1 cellular context compared by ENCODE assay signal in the genomic region with DNA sequence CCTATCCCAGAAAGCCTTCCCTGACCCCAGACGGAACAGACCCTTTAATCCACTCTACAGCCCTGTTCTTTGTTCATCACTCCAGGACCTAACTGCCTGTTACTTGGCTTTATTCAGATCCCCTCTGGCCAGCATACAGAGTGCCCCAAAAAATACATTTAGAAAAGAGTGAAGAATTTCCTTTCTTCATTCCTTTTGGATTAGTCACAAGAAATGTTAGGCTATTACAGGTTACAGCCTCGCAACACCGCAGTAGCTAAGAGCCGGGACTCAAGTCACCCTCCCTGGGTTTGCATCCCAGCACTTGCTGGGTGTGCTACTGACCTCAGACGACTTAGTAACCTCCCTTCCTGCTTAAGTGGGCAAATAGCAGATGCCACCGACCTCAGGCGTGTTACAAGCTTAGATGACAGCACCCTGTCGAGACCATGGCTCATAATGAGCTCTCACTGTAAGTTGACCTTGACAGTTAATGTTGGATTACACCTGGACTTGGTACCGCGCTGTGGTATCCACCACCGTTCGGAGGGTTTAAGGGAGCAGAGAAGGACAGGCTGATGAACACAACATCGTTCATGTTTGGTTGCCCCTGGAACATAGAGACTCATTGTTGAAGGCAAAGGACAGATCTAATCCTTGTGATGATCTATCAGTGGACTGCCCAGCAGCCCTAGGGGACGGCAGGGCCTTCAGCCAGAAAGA.
A peak's percentile ranks its signal among the peaks of the same experiment; 100 is the strongest.
TF ChIP-seq lines count a peak whose summit lies in the region.

No MANE protein-coding gene starts in this region.

TF ChIP-seq in HepG2, 621 proteins besides CTCF, POLR2A, EP300 and RAD21 (continued from another document and continues in another):
- TF ChIP-seq GMEB2 (CRISPR knock-in tag; IDR thresholded peaks at IDR 0.05; ENCODE audit: low read depth) (no peak), ZBTB25 (CRISPR knock-in tag; IDR thresholded peaks at IDR 0.05) (no peak), BRD4 (CRISPR knock-in tag; IDR thresholded peaks at IDR 0.05) (no peak; the same call in 1 of the 2 replicates), ETS1 (CRISPR knock-in tag; IDR thresholded peaks at IDR 0.05) (no peak), KDM4B (CRISPR knock-in tag; IDR thresholded peaks at IDR 0.05) (peak; percentile 38; the same call in 1 of the 2 replicates), SKIL (CRISPR knock-in tag; IDR thresholded peaks at IDR 0.05; ENCODE audit: borderline replicate concordance) (peak; percentile 92), ZNF280D (CRISPR knock-in tag; IDR thresholded peaks at IDR 0.05) (no peak), TFE3 (CRISPR knock-in tag; IDR thresholded peaks at IDR 0.05) (0 out of 2 replicates have a peak, but pooled peaks have one; percentile 49), ZNF235 (CRISPR knock-in tag; IDR thresholded peaks at IDR 0.05; ENCODE audit: borderline replicate concordance) (no peak), ZFP36 (IDR thresholded peaks at IDR 0.05; ENCODE audit: borderline replicate concordance, low read depth, low read length, partially characterized antibody) (no peak), SNRNP70 (IDR thresholded peaks at IDR 0.05; ENCODE audit: low read depth, low read length) (no peak), ZNF841 (CRISPR knock-in tag; IDR thresholded peaks at IDR 0.05; ENCODE audit: borderline replicate concordance) (no peak), ZNF644 (CRISPR knock-in tag; IDR thresholded peaks at IDR 0.05; ENCODE audit: low read depth) (0 out of 2 replicates have a peak, but pooled peaks have one; percentile 10), ZNF788 (CRISPR knock-in tag; IDR thresholded peaks at IDR 0.05; ENCODE audit: borderline replicate concordance) (peak; percentile 81; the same call in 1 of the 2 replicates), TCF7 (IDR thresholded peaks at IDR 0.05; ENCODE audit: low read depth) (no peak), RCOR2 (CRISPR knock-in tag; IDR thresholded peaks at IDR 0.05) (peak; percentile 59; the same call in 1 of the 2 replicates), MXI1 (IDR thresholded peaks at IDR 0.05; ENCODE audit: borderline replicate concordance, low read depth, low read length) (peak; percentile 39; the same call in 1 of the 3 replicates), DNMT1 (CRISPR knock-in tag; IDR thresholded peaks at IDR 0.05) (no peak), ZBTB43 (CRISPR knock-in tag; conservative IDR thresholded peaks at IDR 0.05) (0 out of 2 replicates have a peak, but pooled peaks have one; percentile 44), IKZF1 (IDR thresholded peaks at IDR 0.05) (no peak), POLR2AphosphoS2 (IDR thresholded peaks at IDR 0.05; ENCODE audit: low read depth, low read length) (no peak), JUNB (CRISPR knock-in tag; IDR thresholded peaks at IDR 0.05; ENCODE audit: borderline replicate concordance) (no peak; the same call in 1 of the 2 replicates), NFKB2 (CRISPR knock-in tag; IDR thresholded peaks at IDR 0.05; ENCODE audit: borderline replicate concordance) (no peak), MED13 (CRISPR knock-in tag; IDR thresholded peaks at IDR 0.05) (0 out of 2 replicates have a peak, but pooled peaks have one; percentile 25), ZMAT3 (CRISPR knock-in tag; conservative IDR thresholded peaks at IDR 0.05) (0 out of 2 replicates have a peak, but pooled peaks have one; percentile 55)
- TF ChIP-seq, protein P1, sequence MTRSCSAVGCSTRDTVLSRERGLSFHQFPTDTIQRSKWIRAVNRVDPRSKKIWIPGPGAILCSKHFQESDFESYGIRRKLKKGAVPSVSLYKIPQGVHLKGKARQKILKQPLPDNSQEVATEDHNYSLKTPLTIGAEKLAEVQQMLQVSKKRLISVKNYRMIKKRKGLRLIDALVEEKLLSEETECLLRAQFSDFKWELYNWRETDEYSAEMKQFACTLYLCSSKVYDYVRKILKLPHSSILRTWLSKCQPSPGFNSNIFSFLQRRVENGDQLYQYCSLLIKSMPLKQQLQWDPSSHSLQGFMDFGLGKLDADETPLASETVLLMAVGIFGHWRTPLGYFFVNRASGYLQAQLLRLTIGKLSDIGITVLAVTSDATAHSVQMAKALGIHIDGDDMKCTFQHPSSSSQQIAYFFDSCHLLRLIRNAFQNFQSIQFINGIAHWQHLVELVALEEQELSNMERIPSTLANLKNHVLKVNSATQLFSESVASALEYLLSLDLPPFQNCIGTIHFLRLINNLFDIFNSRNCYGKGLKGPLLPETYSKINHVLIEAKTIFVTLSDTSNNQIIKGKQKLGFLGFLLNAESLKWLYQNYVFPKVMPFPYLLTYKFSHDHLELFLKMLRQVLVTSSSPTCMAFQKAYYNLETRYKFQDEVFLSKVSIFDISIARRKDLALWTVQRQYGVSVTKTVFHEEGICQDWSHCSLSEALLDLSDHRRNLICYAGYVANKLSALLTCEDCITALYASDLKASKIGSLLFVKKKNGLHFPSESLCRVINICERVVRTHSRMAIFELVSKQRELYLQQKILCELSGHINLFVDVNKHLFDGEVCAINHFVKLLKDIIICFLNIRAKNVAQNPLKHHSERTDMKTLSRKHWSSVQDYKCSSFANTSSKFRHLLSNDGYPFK (CRISPR knock-in tag; IDR thresholded peaks at IDR 0.05; ENCODE audit: borderline replicate concordance) = no peak
- TF ChIP-seq, protein P2, sequence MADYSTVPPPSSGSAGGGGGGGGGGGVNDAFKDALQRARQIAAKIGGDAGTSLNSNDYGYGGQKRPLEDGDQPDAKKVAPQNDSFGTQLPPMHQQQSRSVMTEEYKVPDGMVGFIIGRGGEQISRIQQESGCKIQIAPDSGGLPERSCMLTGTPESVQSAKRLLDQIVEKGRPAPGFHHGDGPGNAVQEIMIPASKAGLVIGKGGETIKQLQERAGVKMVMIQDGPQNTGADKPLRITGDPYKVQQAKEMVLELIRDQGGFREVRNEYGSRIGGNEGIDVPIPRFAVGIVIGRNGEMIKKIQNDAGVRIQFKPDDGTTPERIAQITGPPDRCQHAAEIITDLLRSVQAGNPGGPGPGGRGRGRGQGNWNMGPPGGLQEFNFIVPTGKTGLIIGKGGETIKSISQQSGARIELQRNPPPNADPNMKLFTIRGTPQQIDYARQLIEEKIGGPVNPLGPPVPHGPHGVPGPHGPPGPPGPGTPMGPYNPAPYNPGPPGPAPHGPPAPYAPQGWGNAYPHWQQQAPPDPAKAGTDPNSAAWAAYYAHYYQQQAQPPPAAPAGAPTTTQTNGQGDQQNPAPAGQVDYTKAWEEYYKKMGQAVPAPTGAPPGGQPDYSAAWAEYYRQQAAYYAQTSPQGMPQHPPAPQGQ (CRISPR knock-in tag; IDR thresholded peaks at IDR 0.05; ENCODE audit: borderline replicate concordance) = peak; percentile 60; the same call in 1 of the 2 replicates
- TF ChIP-seq, protein P3, sequence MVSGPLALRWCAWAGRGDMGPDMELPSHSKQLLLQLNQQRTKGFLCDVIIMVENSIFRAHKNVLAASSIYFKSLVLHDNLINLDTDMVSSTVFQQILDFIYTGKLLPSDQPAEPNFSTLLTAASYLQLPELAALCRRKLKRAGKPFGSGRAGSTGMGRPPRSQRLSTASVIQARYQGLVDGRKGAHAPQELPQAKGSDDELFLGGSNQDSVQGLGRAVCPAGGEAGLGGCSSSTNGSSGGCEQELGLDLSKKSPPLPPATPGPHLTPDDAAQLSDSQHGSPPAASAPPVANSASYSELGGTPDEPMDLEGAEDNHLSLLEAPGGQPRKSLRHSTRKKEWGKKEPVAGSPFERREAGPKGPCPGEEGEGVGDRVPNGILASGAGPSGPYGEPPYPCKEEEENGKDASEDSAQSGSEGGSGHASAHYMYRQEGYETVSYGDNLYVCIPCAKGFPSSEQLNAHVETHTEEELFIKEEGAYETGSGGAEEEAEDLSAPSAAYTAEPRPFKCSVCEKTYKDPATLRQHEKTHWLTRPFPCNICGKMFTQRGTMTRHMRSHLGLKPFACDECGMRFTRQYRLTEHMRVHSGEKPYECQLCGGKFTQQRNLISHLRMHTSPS (CRISPR knock-in tag; IDR thresholded peaks at IDR 0.05; ENCODE audit: low read depth) = peak; percentile 84
- TF ChIP-seq, protein P4, sequence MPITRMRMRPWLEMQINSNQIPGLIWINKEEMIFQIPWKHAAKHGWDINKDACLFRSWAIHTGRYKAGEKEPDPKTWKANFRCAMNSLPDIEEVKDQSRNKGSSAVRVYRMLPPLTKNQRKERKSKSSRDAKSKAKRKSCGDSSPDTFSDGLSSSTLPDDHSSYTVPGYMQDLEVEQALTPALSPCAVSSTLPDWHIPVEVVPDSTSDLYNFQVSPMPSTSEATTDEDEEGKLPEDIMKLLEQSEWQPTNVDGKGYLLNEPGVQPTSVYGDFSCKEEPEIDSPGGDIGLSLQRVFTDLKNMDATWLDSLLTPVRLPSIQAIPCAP (CRISPR knock-in tag; IDR thresholded peaks at IDR 0.05; ENCODE audit: low read depth) = no peak
